Comparison of ENCODE assay signal across 17 cellular contexts in the genomic region with DNA sequence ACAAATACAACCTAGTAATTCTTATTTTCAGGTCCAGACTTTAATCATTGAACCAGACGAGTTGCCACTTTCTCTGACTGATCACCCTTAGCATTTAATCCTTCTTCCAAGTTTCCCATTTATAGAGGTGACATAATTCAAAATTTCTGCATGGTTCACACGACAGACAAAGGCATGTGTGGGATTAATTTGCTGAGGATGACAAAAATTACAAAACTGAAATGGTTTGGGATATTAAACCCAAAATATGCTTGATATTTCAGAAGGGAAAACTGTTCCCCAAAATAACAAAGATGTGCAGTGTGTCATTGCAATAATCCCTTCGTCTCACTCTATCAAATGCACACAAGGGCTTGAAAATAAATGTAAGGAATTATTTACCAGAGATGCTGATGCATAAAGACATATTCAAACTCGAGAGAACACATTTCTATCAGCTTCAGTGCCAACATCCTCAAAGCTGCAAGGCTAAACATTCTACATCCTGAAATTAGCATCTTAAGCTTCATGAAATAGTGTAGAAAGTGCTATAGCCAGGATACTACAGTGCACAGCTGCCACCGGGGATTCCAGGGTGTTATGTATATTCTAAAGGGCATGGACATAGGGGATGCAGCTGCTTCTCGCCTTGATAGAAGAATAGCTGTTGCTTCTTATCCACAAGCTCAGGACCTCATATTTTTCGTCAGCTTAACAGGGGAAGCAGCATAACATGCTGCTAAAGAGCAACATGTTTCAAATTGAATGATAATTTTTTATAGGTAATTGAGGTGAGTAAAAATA.
DNase-seq lines count a peak whose midpoint lies in the region; ATAC-seq and TF ChIP-seq lines count a peak whose summit lies in the region.
"Had no signal": no experiment of that assay in that cellular context is flagged by ENCODE, and none has a peak within 500 bp of the region (broad histone marks: within the 10 kb centered on the region; RNA-seq: fewer than 3 reads in every experiment).

No MANE protein-coding gene starts in this region.

- H3K9ac ChIP-seq in DND-41 (ENCODE audit: low read depth, low read length), result no peak overlapping the region
- no peak overlapping the region for H3K9ac ChIP-seq in IMR-90 (ENCODE audit: low read depth, low read length)

- no peak overlapping the region for H3K27ac ChIP-seq in DND-41 (ENCODE audit: low read length)
- no peak overlapping the region for H3K27ac ChIP-seq in IMR-90 (ENCODE audit: insufficient read depth, low read length)
- H3K27ac ChIP-seq: C4-2B, HL-60 had no signal

- ATAC-seq in DND-41 (ENCODE audit: insufficient read depth, low read depth) (0 out of 3 replicates have a peak, but pooled peaks have one; percentile 22), IMR-90 (ENCODE audit: low read depth) (no peak), T-helper 17 cell (no peak)

- H3K18ac ChIP-seq in IMR-90 (ENCODE audit: low read depth, low read length), result no peak overlapping the region

- TF ChIP-seq RAD21 in IMR-90 (IDR thresholded peaks at IDR 0.05; ENCODE audit: low read length), result no peak

- H4K20me1 ChIP-seq in DND-41 (ENCODE audit: insufficient read depth, low read length) (no peaks in the 10 kb centered on the region), IMR-90 (ENCODE audit: insufficient read depth, low read length) (no peaks in the 10 kb centered on the region)

- H3K4me1 ChIP-seq in DND-41 (ENCODE audit: insufficient read depth, low read length), result no peaks in the 10 kb centered on the region
- no peaks in the 10 kb centered on the region for H3K4me1 ChIP-seq in IMR-90 (ENCODE audit: control insufficient read depth, insufficient read depth, low read length)
- H3K4me1 ChIP-seq: Caco-2 had no signal

- no peak for DNase-seq in DND-41
- no peak for DNase-seq in IMR-90
- DNase-seq in glutamatergic neuron, result peak; percentile 46
- DNase-seq in T-helper 17 cell, result no peak
- no peak for DNase-seq in NCI-H1930 (lab: John Stamatoyannopoulos, UW)
- DNase-seq in Calu3, result no peak
- DNase-seq: AML-193; Caco-2; CD4-positive, alpha-beta T cell; DMS153; DMS79; GF-D8; H9; KBM-7 had no signal

- H2BK20ac ChIP-seq in IMR-90 (ENCODE audit: low read depth, low read length), result no peak overlapping the region

- no peak overlapping the region for H3K23ac ChIP-seq in IMR-90 (ENCODE audit: low read depth, low read length)

- H2BK5ac ChIP-seq in IMR-90 (ENCODE audit: low read depth, low read length, poor library complexity, severe bottlenecking), result no peak overlapping the region

- in situ Hi-C loops in IMR-90 (cut with MboI; ENCODE audit: low sequenced_read_pairs), result no loop called here

- TF ChIP-seq POLR2A in IMR-90 (IDR thresholded peaks at IDR 0.05; ENCODE audit: low read depth, low read length), result no peak

- H3K9me3 Mint-ChIP-seq in glutamatergic neuron (ENCODE audit: unreplicated experiment) (peaks cover 2% of the 10 kb centered on the region), Calu3 (ENCODE audit: low read depth, unreplicated experiment) (no peaks in the 10 kb centered on the region)
- H3K9me3 Mint-ChIP-seq: CD4-positive, alpha-beta T cell had no signal

- no TSS peak for BruUV-seq in IMR-90 (replicated peaks; lab: Mats Ljungman, UMichigan)
- BruUV-seq in Calu3 (replicated peaks; lab: Mats Ljungman, UMichigan), result no TSS peak

- H2BK15ac ChIP-seq in IMR-90 (ENCODE audit: low read depth, low read length), result no peak overlapping the region

- H4K8ac ChIP-seq in IMR-90 (ENCODE audit: low read depth in 2 of 2, low read length in 2 of 2), result no peak overlapping the region

- H2AK9ac ChIP-seq in IMR-90 (replicated peaks; ENCODE audit: low read depth, low read length, poor library complexity), result no peak overlapping the region

- H3K9me3 ChIP-seq in DND-41 (ENCODE audit: insufficient read depth, low read length, severe bottlenecking) (peaks cover under 1% of the 10 kb centered on the region), IMR-90 (ENCODE audit: control insufficient read depth, insufficient read depth, low read length) (peaks cover 1% of the 10 kb centered on the region; the same call in 1 of the 2 replicates), T-helper 17 cell (ENCODE audit: control insufficient read depth, low read length, poor library complexity, severe bottlenecking) (no peaks in the 10 kb centered on the region)
- H3K9me3 ChIP-seq: Caco-2 had no signal

- no peak overlapping the region for H3K14ac ChIP-seq in IMR-90 (replicated peaks; ENCODE audit: low read depth, low read length)

- H4K91ac ChIP-seq in IMR-90 (ENCODE audit: insufficient read depth, low read depth, low read length), result no peak overlapping the region

- peaks cover 19% of the 10 kb centered on the region for H3K4me1 Mint-ChIP-seq in glutamatergic neuron (ENCODE audit: low read depth, unreplicated experiment)
- no peaks in the 10 kb centered on the region for H3K4me1 Mint-ChIP-seq in T-helper 17 cell
- no peaks in the 10 kb centered on the region for H3K4me1 Mint-ChIP-seq in Calu3 (ENCODE audit: low read depth, unreplicated experiment)
- H3K4me1 Mint-ChIP-seq: IgD-negative memory B cell had no signal

- H3K4ac ChIP-seq in IMR-90 (ENCODE audit: low read depth, low read length), result no peak overlapping the region

- no peak overlapping the region for H3K56ac ChIP-seq in IMR-90 (ENCODE audit: extremely low read depth, insufficient read depth, low read length)

- H3K27ac Mint-ChIP-seq in glutamatergic neuron (ENCODE audit: unreplicated experiment) (peak overlapping the region; percentile 40), T-helper 17 cell (no peak overlapping the region), Calu3 (ENCODE audit: unreplicated experiment) (no peak overlapping the region)
- H3K27ac Mint-ChIP-seq: CD4-positive, alpha-beta T cell; H9; IgD-negative memory B cell had no signal

- H3K79me1 ChIP-seq in IMR-90 (ENCODE audit: low read depth in 1 of 2, low read length in 2 of 2), result no peaks in the 10 kb centered on the region

- CTCF ChIA-PET in IMR-90 (lab: Yijun Ruan, JAX), result no interaction called here
- CTCF ChIA-PET in Calu3 (lab: Charles Lee), result no interaction called here

- H3K27me3 ChIP-seq in DND-41 (ENCODE audit: insufficient read depth, low read length, poor library complexity), result no peaks in the 10 kb centered on the region
- no peaks in the 10 kb centered on the region for H3K27me3 ChIP-seq in IMR-90 (ENCODE audit: control insufficient read depth, insufficient read depth, low read length)

- no peak overlapping the region for H2AK5ac ChIP-seq in IMR-90 (ENCODE audit: low read depth, low read length)

- H3K36me3 Mint-ChIP-seq in glutamatergic neuron (ENCODE audit: unreplicated experiment), result no peaks in the 10 kb centered on the region
- H3K36me3 Mint-ChIP-seq in T-helper 17 cell (ENCODE audit: low read depth), result no peaks in the 10 kb centered on the region
- no peaks in the 10 kb centered on the region for H3K36me3 Mint-ChIP-seq in Calu3 (ENCODE audit: insufficient read depth, unreplicated experiment)
- H3K36me3 Mint-ChIP-seq: IgD-negative memory B cell had no signal

- H3K79me2 ChIP-seq in DND-41 (ENCODE audit: insufficient read depth, low read length), result no peaks in the 10 kb centered on the region

- H3K27me3 Mint-ChIP-seq in glutamatergic neuron (ENCODE audit: unreplicated experiment) (peaks cover 1% of the 10 kb centered on the region), T-helper 17 cell (no peaks in the 10 kb centered on the region), Calu3 (ENCODE audit: unreplicated experiment) (no peaks in the 10 kb centered on the region)
- H3K27me3 Mint-ChIP-seq: CD4-positive, alpha-beta T cell; IgD-negative memory B cell had no signal

- no peaks in the 10 kb centered on the region for H3K9me1 ChIP-seq in IMR-90 (ENCODE audit: insufficient read depth, low read length)

- H2AFZ ChIP-seq in DND-41 (ENCODE audit: low read depth, low read length) (peak overlapping the region; percentile 44; the same call in 1 of the 2 replicates), IMR-90 (replicated peaks; ENCODE audit: low read length, poor library complexity) (no peak overlapping the region)

- intact Hi-C loops in IMR-90 (cut with micrococcal nuclease), result no loop called here
- intact Hi-C loops in Calu3 (cut with micrococcal nuclease; ENCODE audit: unreplicated experiment), result no loop called here

- TF ChIP-seq CTCF in DND-41 (IDR thresholded peaks at IDR 0.05; ENCODE audit: borderline replicate concordance, extremely low read depth, low read length, poor library complexity, severe bottlenecking) (no peak), IMR-90 (conservative IDR thresholded peaks at IDR 0.05; ENCODE audit: low read depth, low read length) (no peak), glutamatergic neuron (IDR thresholded peaks at IDR 0.05; ENCODE audit: partially characterized antibody, unreplicated experiment) (no peak), Calu3 (IDR thresholded peaks at IDR 0.05; ENCODE audit: unreplicated experiment) (no peak)

- H3K36me3 ChIP-seq in DND-41 (ENCODE audit: insufficient read depth, low read length) (no peaks in the 10 kb centered on the region), IMR-90 (ENCODE audit: control insufficient read depth, insufficient read depth, low read length) (no peaks in the 10 kb centered on the region)

- H3K4me3 Mint-ChIP-seq in glutamatergic neuron (ENCODE audit: unreplicated experiment) (no peak overlapping the region), T-helper 17 cell (no peak overlapping the region), Calu3 (ENCODE audit: low read depth, unreplicated experiment) (no peak overlapping the region)
- H3K4me3 Mint-ChIP-seq: CD4-positive, alpha-beta T cell; H9; IgD-negative memory B cell had no signal

- H2BK120ac ChIP-seq in IMR-90 (ENCODE audit: low read depth, low read length), result no peak overlapping the region

- H3K4me3 ChIP-seq in DND-41 (ENCODE audit: low read depth in 1 of 2, low read length in 2 of 2) (no peak overlapping the region), IMR-90 (ENCODE audit: insufficient read depth, low read depth, low read length) (no peak overlapping the region)

- dilution Hi-C loops in IMR-90 (cut with HindIII; ENCODE audit: low sequenced_read_pairs, unreplicated experiment), result no loop called here

- WGBS in IMR-90 (ENCODE audit: extremely low coverage in 2 of 2, insufficient read length in 1 of 2), 2 experiments, result no CpG with 5 or more reads among the region's 7 CpGs

- no peak overlapping the region for H4K5ac ChIP-seq in IMR-90 (ENCODE audit: low read depth, low read length)

- H3K4me2 ChIP-seq in DND-41 (ENCODE audit: insufficient read depth, low read length), result no peak overlapping the region
- no peak overlapping the region for H3K4me2 ChIP-seq in IMR-90 (ENCODE audit: low read depth, low read length)

- POLR2A ChIA-PET in IMR-90 (lab: Charles Lee; ENCODE audit: unreplicated experiment), result no interaction called here

TF ChIP-seq in IMR-90, 13 proteins besides CTCF, POLR2A, EP300 and RAD21:
- TF ChIP-seq SMC3 (IDR thresholded peaks at IDR 0.05; ENCODE audit: low read depth, low read length) (no peak), RFX5 (IDR thresholded peaks at IDR 0.05; ENCODE audit: low read depth, low read length) (no peak), RCOR1 (IDR thresholded peaks at IDR 0.05; ENCODE audit: insufficient replicate concordance, low read length) (no peak), FOS (IDR thresholded peaks at IDR 0.05; ENCODE audit: low read depth, low read length) (no peak), MAFK (IDR thresholded peaks at IDR 0.05; ENCODE audit: low read depth, low read length) (peak; percentile 72)
